Comparison of ENCODE assay signal across 9 cellular contexts in the genomic region with DNA sequence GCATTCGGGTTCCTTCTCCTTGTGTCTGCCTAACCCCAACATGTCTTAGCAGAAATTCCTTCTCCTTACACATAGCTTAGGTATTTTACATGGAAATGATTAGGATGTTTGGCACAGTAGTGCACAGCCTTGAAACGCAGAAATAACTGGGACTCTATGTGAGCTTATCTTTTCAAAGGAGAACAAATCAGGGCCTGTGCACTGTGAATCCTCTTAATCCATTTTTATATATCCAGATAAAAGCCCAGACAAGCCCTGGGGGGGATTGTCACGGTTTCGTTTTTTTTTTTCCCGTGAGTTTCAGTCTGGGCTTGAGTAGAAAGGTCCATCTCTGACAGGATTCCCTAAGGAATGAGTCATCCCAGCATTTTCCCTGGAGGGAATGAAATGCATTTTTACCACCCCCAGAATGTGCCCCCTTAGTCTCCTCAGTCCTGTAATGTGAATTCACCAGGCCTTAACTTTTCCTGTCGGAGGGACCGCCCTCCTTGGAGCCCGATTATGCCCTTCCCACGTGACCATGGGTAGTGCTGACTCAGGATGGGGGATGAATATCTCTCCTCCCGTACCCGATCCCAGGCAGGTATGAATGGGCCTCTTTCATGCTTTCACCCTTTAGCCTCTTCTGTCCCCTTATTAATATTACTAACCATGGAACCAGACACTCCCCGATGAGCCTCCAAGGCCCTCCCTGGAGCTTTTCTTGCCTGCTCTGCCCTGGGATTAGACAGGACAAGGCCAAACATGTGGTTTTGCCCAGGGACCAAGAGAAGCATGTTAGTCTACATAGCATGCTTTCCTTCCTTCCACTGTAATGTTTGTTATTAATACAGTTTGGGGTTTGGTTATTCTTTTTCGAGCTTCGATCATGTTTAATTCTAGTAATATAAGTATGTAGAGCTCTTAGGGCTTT. TPM values are rescaled to one million over a fixed set of nuclear protein-coding genes. Genes with fewer than 3 reads are reported as not detected.
DNase-seq lines count a peak whose midpoint lies in the region; ATAC-seq lines count a peak whose summit lies in the region.
"Had no signal": no experiment of that assay in that cellular context is flagged by ENCODE, and none has a peak within 500 bp of the region (broad histone marks: within the 10 kb centered on the region; RNA-seq: fewer than 3 reads in every experiment).

No MANE protein-coding gene starts in this region.

- H3K4me1 ChIP-seq in ACC112 (ENCODE audit: control insufficient read depth, insufficient read depth, low read length, unreplicated experiment) (peaks cover 56% of the 10 kb centered on the region), muscle layer of duodenum (ENCODE audit: control insufficient read depth in 1 of 2, insufficient read depth in 2 of 2, low read length in 2 of 2) (peaks cover 14 to 48% of the 10 kb centered on the region in 2 donors)

- no peak overlapping the region for H2AFZ ChIP-seq in ACC112 (ENCODE audit: low read length, unreplicated experiment)

- H3K36me3 ChIP-seq in ACC112 (ENCODE audit: insufficient read depth, low read length) (peaks cover 7% of the 10 kb centered on the region; the same call in 1 of the 2 replicates), muscle layer of duodenum (ENCODE audit: control insufficient read depth in 1 of 2, insufficient read depth in 2 of 2, low read length in 2 of 2) (peaks cover 19 to 28% of the 10 kb centered on the region in 2 donors)

- DNase-seq in NCI-H460 (ENCODE audit: extremely low read depth, low read depth) (peak; percentile 88), epithelial cell of prostate (ENCODE audit: low read depth, low spot score) (peak; percentile 73), medulla oblongata (ENCODE audit: extremely low spot score) (no peak), cerebellar nuclear complex (lab: John Stamatoyannopoulos, UW) (no peak)
- no peak for DNase-seq in central memory CD4-positive, alpha-beta T cell
- DNase-seq: CD8-positive, alpha-beta memory T cell had no signal

- H3K79me2 ChIP-seq in ACC112 (ENCODE audit: control insufficient read depth, insufficient read depth, low read length, unreplicated experiment) = peaks cover 66% of the 10 kb centered on the region

- H3K4me3 ChIP-seq in ACC112 (ENCODE audit: low read depth, low read length) (peak overlapping the region; percentile 61), muscle layer of duodenum (ENCODE audit: low read depth in 1 of 2, low read length in 2 of 2) (peak overlapping the region in 1 of 2 donors; percentile 34)

- H3K27me3 ChIP-seq in ACC112 (ENCODE audit: insufficient read depth, low read length) = no peaks in the 10 kb centered on the region
- no peaks in the 10 kb centered on the region for H3K27me3 ChIP-seq in muscle layer of duodenum (ENCODE audit: low read depth, low read length)

- H3K27ac ChIP-seq in ACC112 (ENCODE audit: low read depth, low read length) (peak overlapping the region; percentile 97), epithelial cell of prostate (peak overlapping the region; percentile 98), muscle layer of duodenum (ENCODE audit: low read length) (peak overlapping the region; percentile 78)

- H3K9me3 ChIP-seq in muscle layer of duodenum (ENCODE audit: control insufficient read depth in 1 of 2, low read length in 2 of 2) = no peaks in the 10 kb centered on the region

- no peak for ATAC-seq in HG03378 (IDR thresholded peaks at IDR 0.05; ENCODE audit: unreplicated experiment)

RNA-seq across cellular contexts. Expression of a gene that starts 23.9 kb away (rescaled TPM):
- total RNA-seq in NCI-H460 (2014; rRNA removed; shearing (Covaris generic)) = 116 and 121 TPM in 2 replicates
- 92.6 and 101 TPM in 2 replicates for polyA plus RNA-seq in NCI-H460 (2014; cell fraction: nucleus; rRNA removed)

RNA-seq across cellular contexts. Expression of a gene that starts 59.0 kb away (rescaled TPM):
- 30.5 and 34.9 TPM in 2 replicates for total RNA-seq in NCI-H460 (2014; rRNA removed; shearing (Covaris generic))
- 9.2 and 17.3 TPM in 2 replicates for polyA plus RNA-seq in NCI-H460 (2014; cell fraction: nucleus; rRNA removed)

RNA-seq across cellular contexts. Expression of a gene that starts 59.1 kb away (rescaled TPM):
- 0.32 TPM in 1 of 2 replicates, not detected in the other for total RNA-seq in NCI-H460 (2014; rRNA removed; shearing (Covaris generic))
- polyA plus RNA-seq in NCI-H460 (2014; cell fraction: nucleus; rRNA removed) = not detected in 2 replicates
- total RNA-seq: CD8-positive, alpha-beta memory T cell had no signal
- polyA plus RNA-seq: CD8-positive, alpha-beta memory T cell had no signal

Comparison
In these comparisons a context has a peak if more than half of its experiments do, and no peak if none do; other contexts are left out.
1. DNase-seq: peak in NCI-H460 (single experiment) and epithelial cell of prostate (single experiment); none in central memory CD4-positive, alpha-beta T cell (single experiment), medulla oblongata (single experiment) and cerebellar nuclear complex (0 of 2).
2. Peak in every context shown above with its lines, with median percentiles within 50 percentile points of each other: H3K27ac ChIP-seq.